18 cellular contexts compared by ENCODE assay signal in the genomic region with DNA sequence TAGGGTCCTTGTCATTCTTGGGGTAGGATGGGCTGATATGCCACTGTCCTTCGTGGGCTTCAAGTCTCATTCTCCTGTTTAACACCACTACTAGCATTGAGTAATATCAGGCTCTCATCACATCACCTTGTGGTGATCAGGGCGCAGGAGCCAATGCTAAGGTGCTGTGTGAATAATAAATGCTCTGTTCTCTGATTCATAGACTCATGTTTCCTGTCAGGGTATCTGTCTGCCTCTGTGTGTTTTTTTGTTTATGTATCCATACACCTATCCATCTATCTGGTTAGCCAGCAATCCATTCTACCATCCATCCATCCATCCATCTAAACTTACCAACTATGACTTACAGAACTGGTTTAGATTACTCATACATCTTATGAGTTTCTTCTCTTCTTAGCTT.
DNase-seq lines count a peak whose midpoint lies in the region; ATAC-seq and TF ChIP-seq lines count a peak whose summit lies in the region.
"Had no signal": no experiment of that assay in that cellular context is flagged by ENCODE, and none has a peak within 500 bp of the region (broad histone marks: within the 10 kb centered on the region; RNA-seq: fewer than 3 reads in every experiment).

No MANE protein-coding gene starts in this region.

- H3K4me1 Mint-ChIP-seq in activated CD8-positive, alpha-beta T cell treated with anti-CD3 and anti-CD28 coated beads for 36 hours (ENCODE audit: low read depth) = no peaks in the 10 kb centered on the region
- H3K4me1 Mint-ChIP-seq in activated CD8-positive, alpha-beta T cell treated with anti-CD3 and anti-CD28 coated beads, Interleukin-2, amount 10 ng/mL, durations not matched to agents 7 days and 5 days (ENCODE audit: low read depth) = no peaks in the 10 kb centered on the region

- no peaks in the 10 kb centered on the region for H4K20me1 ChIP-seq in OCI-LY3 (ENCODE audit: insufficient read depth, low read length)

- H3K36me3 ChIP-seq in OCI-LY3 (replicated peaks; ENCODE audit: low read depth, low read length) (no peaks in the 10 kb centered on the region), H7 (replicated peaks; ENCODE audit: control insufficient read depth, insufficient read depth, low read length) (no peaks in the 10 kb centered on the region)
- H3K36me3 ChIP-seq: SJSA1 had no signal

- H3K27ac Mint-ChIP-seq in activated CD8-positive, alpha-beta T cell treated with anti-CD3 and anti-CD28 coated beads for 36 hours = no peak overlapping the region
- H3K27ac Mint-ChIP-seq in activated CD8-positive, alpha-beta T cell treated with anti-CD3 and anti-CD28 coated beads, Interleukin-2, amount 10 ng/mL, durations not matched to agents 7 days and 5 days = no peak overlapping the region

- H3K4me3 ChIP-seq in OCI-LY3 (ENCODE audit: low read length) (no peak overlapping the region), H7 (ENCODE audit: insufficient read depth, low read depth, low read length) (no peak overlapping the region)
- H3K4me3 ChIP-seq: SJSA1 had no signal

- no peaks in the 10 kb centered on the region for H3K27me3 Mint-ChIP-seq in activated CD8-positive, alpha-beta T cell treated with anti-CD3 and anti-CD28 coated beads for 36 hours
- H3K27me3 Mint-ChIP-seq in activated CD8-positive, alpha-beta T cell treated with anti-CD3 and anti-CD28 coated beads, Interleukin-2, amount 10 ng/mL, durations not matched to agents 7 days and 5 days (ENCODE audit: low read depth) = no peaks in the 10 kb centered on the region

- TF ChIP-seq CTCF in activated CD8-positive, alpha-beta T cell treated with anti-CD3 and anti-CD28 coated beads for 36 hours (IDR thresholded peaks at IDR 0.05) = no peak
- no peak for TF ChIP-seq CTCF in OCI-LY3 (IDR thresholded peaks at IDR 0.05; ENCODE audit: low read depth, low read length)

- peak; percentile 30 for ATAC-seq in activated CD8-positive, alpha-beta T cell treated with anti-CD3 and anti-CD28 coated beads for 36 hours
- ATAC-seq in activated CD8-positive, alpha-beta T cell treated with anti-CD3 and anti-CD28 coated beads, Interleukin-2, amount 10 ng/mL, durations not matched to agents 7 days and 5 days = no peak
- ATAC-seq in HG02852 (IDR thresholded peaks at IDR 0.05; ENCODE audit: unreplicated experiment) (peak; percentile 36), HG02938 (IDR thresholded peaks at IDR 0.05; ENCODE audit: unreplicated experiment) (no peak)
- ATAC-seq: Panc1 had no signal

- H3K36me3 Mint-ChIP-seq in activated CD8-positive, alpha-beta T cell treated with anti-CD3 and anti-CD28 coated beads for 36 hours (ENCODE audit: low read depth) = no peaks in the 10 kb centered on the region
- no peaks in the 10 kb centered on the region for H3K36me3 Mint-ChIP-seq in activated CD8-positive, alpha-beta T cell treated with anti-CD3 and anti-CD28 coated beads, Interleukin-2, amount 10 ng/mL, durations not matched to agents 7 days and 5 days (ENCODE audit: low read depth)

- no peak overlapping the region for H3K4me2 ChIP-seq in OCI-LY3 (ENCODE audit: low read length)
- H3K4me2 ChIP-seq: KMS-11 had no signal

- no peak overlapping the region for H3K27ac ChIP-seq in OCI-LY3 (ENCODE audit: low read length)
- H3K27ac ChIP-seq: KMS-11, SJSA1 had no signal

- POLR2A ChIA-PET in activated CD8-positive, alpha-beta T cell treated with anti-CD3 and anti-CD28 coated beads for 36 hours (lab: Charles Lee) = interaction anchor here (0.6 kb wide), 1 partner anchor 64 kb away, joined by 3 read pairs; no protein-coding TSS in a partner anchor
- POLR2A ChIA-PET in activated CD8-positive, alpha-beta T cell treated with anti-CD3 and anti-CD28 coated beads, Interleukin-2, amount 10 ng/mL, durations not matched to agents 7 days and 5 days (lab: Charles Lee) = no interaction called here

- peak overlapping the region; percentile 61; the same call in 1 of the 2 replicates for H2AFZ ChIP-seq in OCI-LY3 (ENCODE audit: low read depth, low read length)

- H3K27me3 ChIP-seq in OCI-LY3 (ENCODE audit: low read depth, low read length) (no peaks in the 10 kb centered on the region), H7 (ENCODE audit: control insufficient read depth, insufficient read depth, low read length) (no peaks in the 10 kb centered on the region)
- H3K27me3 ChIP-seq: SJSA1 had no signal

- intact Hi-C loops in activated CD8-positive, alpha-beta T cell treated with anti-CD3 and anti-CD28 coated beads for 36 hours (cut with micrococcal nuclease) = no loop called here

- CTCF ChIA-PET in activated CD8-positive, alpha-beta T cell treated with anti-CD3 and anti-CD28 coated beads for 36 hours (lab: Charles Lee) = no interaction called here
- CTCF ChIA-PET in activated CD8-positive, alpha-beta T cell treated with anti-CD3 and anti-CD28 coated beads, Interleukin-2, amount 10 ng/mL, durations not matched to agents 7 days and 5 days (lab: Charles Lee) = no interaction called here

- no peak for DNase-seq in activated CD8-positive, alpha-beta T cell treated with anti-CD3 and anti-CD28 coated beads for 36 hours
- no peak for DNase-seq in activated CD8-positive, alpha-beta T cell treated with anti-CD3 and anti-CD28 coated beads, Interleukin-2, amount 10 ng/mL, durations not matched to agents 7 days and 5 days
- DNase-seq in kidney tubule cell (ENCODE audit: low spot score) (peak; percentile 13), foreskin melanocyte (no peak), H7 (no peak)
- DNase-seq: 8988T, COR-L47, H9, NCI-H1417, NCI-H187, NCI-H2107, NCI-H510A treated with DMSO at 0.1 percent for 48 hours had no signal

- H3K4me1 ChIP-seq in OCI-LY3 (ENCODE audit: low read length) = peaks cover 19% of the 10 kb centered on the region
- H3K4me1 ChIP-seq: SJSA1 had no signal

- H3K9me3 ChIP-seq in OCI-LY3 (ENCODE audit: insufficient read depth, low read length) = no peaks in the 10 kb centered on the region
- H3K9me3 ChIP-seq: SJSA1 had no signal

- H3K79me2 ChIP-seq in OCI-LY3 (ENCODE audit: low read length) = no peaks in the 10 kb centered on the region

- no peak overlapping the region for H3K4me3 Mint-ChIP-seq in activated CD8-positive, alpha-beta T cell treated with anti-CD3 and anti-CD28 coated beads for 36 hours
- H3K4me3 Mint-ChIP-seq in activated CD8-positive, alpha-beta T cell treated with anti-CD3 and anti-CD28 coated beads, Interleukin-2, amount 10 ng/mL, durations not matched to agents 7 days and 5 days = no peak overlapping the region
- H3K4me3 Mint-ChIP-seq: H9 had no signal

- no peak overlapping the region for H3K9ac ChIP-seq in OCI-LY3 (ENCODE audit: low read length)
- H3K9ac ChIP-seq: KMS-11 had no signal

- peaks cover 5% of the 10 kb centered on the region for H3K9me3 Mint-ChIP-seq in activated CD8-positive, alpha-beta T cell treated with anti-CD3 and anti-CD28 coated beads for 36 hours
- peaks cover 3% of the 10 kb centered on the region for H3K9me3 Mint-ChIP-seq in activated CD8-positive, alpha-beta T cell treated with anti-CD3 and anti-CD28 coated beads, Interleukin-2, amount 10 ng/mL, durations not matched to agents 7 days and 5 days (ENCODE audit: insufficient read depth)
- H3K9me3 Mint-ChIP-seq: H9 had no signal

Comparison
In these comparisons a context has a peak if more than half of its experiments do, and no peak if none do; other contexts are left out.
1. ATAC-seq: peak in activated CD8-positive, alpha-beta T cell treated with anti-CD3 and anti-CD28 coated beads for 36 hours (single experiment) and HG02852 (single experiment); none in activated CD8-positive, alpha-beta T cell treated with anti-CD3 and anti-CD28 coated beads, Interleukin-2, amount 10 ng/mL, durations not matched to agents 7 days and 5 days (single experiment) and HG02938 (single experiment).